ENCODE assay signal across 32 cellular contexts in genomic region chr11:102853055-102853454, GRCh38. TPM values are rescaled to one million over a fixed set of nuclear protein-coding genes. Genes with fewer than 3 reads are reported as not detected.
"Had no signal": no experiment of that assay in that cellular context is flagged by ENCODE, and none has a peak within 500 bp of the region (broad histone marks: within the 10 kb centered on the region; RNA-seq: fewer than 3 reads in every experiment).

No MANE protein-coding gene starts in this region.

- ATAC-seq: activated CD4-positive, CD25-positive, alpha-beta regulatory T cell treated with anti-CD3 and anti-CD28 coated beads, Interleukin-2, amount 50 U/mL, for 24 hours; activated CD8-positive, alpha-beta T cell treated with anti-CD3 and anti-CD28 coated beads for 36 hours; activated T-cell treated with anti-CD3 and anti-CD28 coated beads, Interleukin-2, amount 50 U/mL, for 4 hours; activated T-helper 17 cell treated with anti-CD3 and anti-CD28 coated beads, Interleukin-2, amount 50 U/mL, for 72 hours; body of pancreas; effector memory CD8-positive, alpha-beta T cell; heart left ventricle; T-cell had no signal

- FAIRE-seq: colon, frontal cortex had no signal

- DNase-seq: activated B cell treated with CpG ODN at 0.5 μM for 24 hours; activated CD4-positive, alpha-beta T cell treated with anti-CD3 and anti-CD28 coated beads for 48 hours; activated CD4-positive, alpha-beta T cell treated with anti-CD3 and anti-CD28 coated beads, Interleukin-2, amount 50 U/mL, for 1 hour; activated CD4-positive, alpha-beta T cell treated with anti-CD3 and anti-CD28 coated beads, Interleukin-2, amount 50 U/mL, for 48 hours; activated CD8-positive, alpha-beta memory T cell treated with anti-CD3 and anti-CD28 coated beads for 24 hours; activated CD8-positive, alpha-beta T cell treated with anti-CD3 and anti-CD28 coated beads for 36 hours; activated effector memory CD4-positive, alpha-beta T cell treated with Interleukin-2 at 50 U/mL for 16 hours; activated gamma-delta T cell treated with Interleukin-2 at 50 U/mL for 16 hours; activated naive CD4-positive, alpha-beta T cell treated with anti-CD3 and anti-CD28 coated beads, Interleukin-2, amount 50 U/mL, for 16 hours; activated naive CD4-positive, alpha-beta T cell treated with Interleukin-2 at 50 U/mL for 16 hours; activated T-cell treated with anti-CD3 and anti-CD28 coated beads, Interleukin-2, amount 50 U/mL, for 4 hours; amniotic stem cell; anterior cingulate cortex; body of pancreas; caudate nucleus; cortex of kidney; dermis blood vessel endothelial cell; effector CD4-positive, alpha-beta T cell; effector memory CD8-positive, alpha-beta T cell; esophagus squamous epithelium; foreskin fibroblast; glutamatergic neuron; heart left ventricle; T-cell; T-helper 9 cell; WERI-Rb-1 had no signal

- H3K27me3 ChIP-seq: body of pancreas, esophagus squamous epithelium, heart left ventricle had no signal

- H3K4me1 ChIP-seq: body of pancreas, heart left ventricle had no signal

- H3K27ac ChIP-seq: body of pancreas, esophagus squamous epithelium, heart left ventricle, WERI-Rb-1 had no signal

- H3K36me3 ChIP-seq: esophagus squamous epithelium, heart left ventricle, WERI-Rb-1 had no signal

- H3K9me3 ChIP-seq: body of pancreas, esophagus squamous epithelium, heart left ventricle had no signal

- H3K4me3 ChIP-seq: body of pancreas, esophagus squamous epithelium, heart left ventricle had no signal

RNA-seq across cellular contexts. Expression of gene MMP3, which starts 9.6 kb away (rescaled TPM):
- total RNA-seq: activated B cell treated with CpG ODN at 0.5 μM for 24 hours; activated CD8-positive, alpha-beta T cell treated with anti-CD3 and anti-CD28 coated beads for 36 hours; activated T-cell treated with anti-CD3 and anti-CD28 coated beads, Interleukin-2, amount 50 U/mL, for 4 hours; activated T-helper 17 cell treated with anti-CD3 and anti-CD28 coated beads, Interleukin-2, amount 50 U/mL, for 72 hours; chondrocyte; dermis blood vessel endothelial cell; esophagus squamous epithelium; frontal cortex; heart left ventricle; T-cell; T-helper 2 cell treated with Interferon-gamma antibody and Interleukin-4, amounts not matched to agents 100 ng/mL and 5 ng/mL, for 36 hours had no signal
- polyA plus RNA-seq: heart left ventricle had no signal

RNA-seq across cellular contexts. Expression of gene MMP12, which starts 21.7 kb away (rescaled TPM):
- total RNA-seq: activated B cell treated with CpG ODN at 0.5 μM for 24 hours; activated CD8-positive, alpha-beta T cell treated with anti-CD3 and anti-CD28 coated beads for 36 hours; activated T-cell treated with anti-CD3 and anti-CD28 coated beads, Interleukin-2, amount 50 U/mL, for 4 hours; body of pancreas; dermis blood vessel endothelial cell; frontal cortex; T-cell; T-helper 2 cell treated with Interferon-gamma antibody and Interleukin-4, amounts not matched to agents 100 ng/mL and 5 ng/mL, for 36 hours had no signal
- polyA plus RNA-seq: heart left ventricle had no signal

RNA-seq across cellular contexts. Expression of gene MMP1, which starts 55.1 kb away (rescaled TPM):
- total RNA-seq: activated B cell treated with CpG ODN at 0.5 μM for 24 hours; activated CD8-positive, alpha-beta T cell treated with anti-CD3 and anti-CD28 coated beads for 36 hours; activated T-cell treated with anti-CD3 and anti-CD28 coated beads, Interleukin-2, amount 50 U/mL, for 4 hours; activated T-helper 17 cell treated with anti-CD3 and anti-CD28 coated beads, Interleukin-2, amount 50 U/mL, for 72 hours; frontal cortex; T-cell; T-helper 2 cell treated with Interferon-gamma antibody and Interleukin-4, amounts not matched to agents 100 ng/mL and 5 ng/mL, for 36 hours had no signal
